Comparison of ENCODE assay signal across 8 cellular contexts in the genomic region with DNA sequence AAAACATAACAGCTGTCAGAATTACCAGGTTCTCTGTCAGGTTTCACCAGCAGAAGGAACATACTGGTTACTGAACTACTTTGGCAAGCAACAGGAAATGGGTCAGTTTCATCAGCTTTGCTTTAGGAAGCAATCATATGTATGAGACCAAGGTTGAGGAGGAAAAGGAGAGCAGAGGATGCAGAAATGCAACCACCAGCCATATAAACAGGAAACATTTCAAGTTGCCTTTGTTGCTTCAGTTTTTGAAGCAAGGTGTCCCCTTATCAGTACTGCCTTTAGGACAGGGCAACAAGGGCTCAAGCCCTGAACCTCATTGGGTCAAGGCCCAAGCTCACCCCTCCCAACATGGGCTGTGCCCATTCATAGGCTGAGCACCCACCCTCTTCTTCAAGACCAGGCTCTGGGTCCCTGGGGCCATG. TPM values are rescaled to one million over a fixed set of nuclear protein-coding genes. Genes with fewer than 3 reads are reported as not detected.
DNase-seq lines count a peak whose midpoint lies in the region; ATAC-seq and TF ChIP-seq lines count a peak whose summit lies in the region.

No MANE protein-coding gene starts in this region.

- H3K27ac Mint-ChIP-seq in activated T-cell treated with anti-CD3 and anti-CD28 coated beads, Interleukin-2, amount 50 U/mL, for 24 hours, result peak overlapping the region; percentile 63
- H3K27ac Mint-ChIP-seq in activated T-helper 2 cell treated with anti-CD3 and anti-CD28 coated beads, Interferon-gamma antibody, Interleukin-2, Interleukin-4, amounts not matched to agents 10 μg/mL and 5 μg/mL and 100 μg/mL, durations not matched to agents 14 hours and 24 hours and 36 hours, result peak overlapping the region; percentile 78

- no peaks in the 10 kb centered on the region for H3K9me3 ChIP-seq in subcutaneous abdominal adipose tissue (ENCODE audit: control insufficient read depth in 5 of 5, low read length in 5 of 5)

- DNase-seq in activated T-cell treated with anti-CD3 and anti-CD28 coated beads, Interleukin-2, amount 50 U/mL, for 24 hours, result no peak
- DNase-seq in activated T-cell treated with anti-CD3 and anti-CD28 coated beads, Interleukin-2, amount 50 U/mL, for 1 hour, result no peak
- DNase-seq in activated T-helper 2 cell treated with anti-CD3 and anti-CD28 coated beads, Interferon-gamma antibody, Interleukin-2, Interleukin-4, amounts not matched to agents 10 μg/mL and 5 μg/mL and 100 μg/mL, durations not matched to agents 14 hours and 24 hours and 36 hours (ENCODE audit: low spot score), result peak; percentile 14
- no peak for DNase-seq in stimulated activated CD4-positive, alpha-beta T cell treated with anti-CD3 and anti-CD28 coated beads, Interleukin-4, amount 100 ng/mL, for 24 hours
- DNase-seq in T1000 (lab: John Stamatoyannopoulos, UW), result no peak
- DNase-seq in foreskin keratinocyte, result no peak

- peaks cover 82% of the 10 kb centered on the region for H3K4me1 Mint-ChIP-seq in activated T-cell treated with anti-CD3 and anti-CD28 coated beads, Interleukin-2, amount 50 U/mL, for 24 hours (ENCODE audit: low read depth)
- peaks cover 70% of the 10 kb centered on the region for H3K4me1 Mint-ChIP-seq in activated T-helper 2 cell treated with anti-CD3 and anti-CD28 coated beads, Interferon-gamma antibody, Interleukin-2, Interleukin-4, amounts not matched to agents 10 μg/mL and 5 μg/mL and 100 μg/mL, durations not matched to agents 14 hours and 24 hours and 36 hours (ENCODE audit: low read depth)

- H3K4me3 ChIP-seq in subcutaneous abdominal adipose tissue (ENCODE audit: low read depth in 1 of 5, low read length in 5 of 5), result no peak overlapping the region

- H3K9me3 Mint-ChIP-seq in activated T-cell treated with anti-CD3 and anti-CD28 coated beads, Interleukin-2, amount 50 U/mL, for 24 hours, result no peaks in the 10 kb centered on the region
- no peaks in the 10 kb centered on the region for H3K9me3 Mint-ChIP-seq in activated T-helper 2 cell treated with anti-CD3 and anti-CD28 coated beads, Interferon-gamma antibody, Interleukin-2, Interleukin-4, amounts not matched to agents 10 μg/mL and 5 μg/mL and 100 μg/mL, durations not matched to agents 14 hours and 24 hours and 36 hours

- peaks cover 0 to 16% (median 6%) of the 10 kb centered on the region in 5 donors for H3K36me3 ChIP-seq in subcutaneous abdominal adipose tissue (ENCODE audit: control insufficient read depth in 5 of 5, insufficient read depth in 5 of 5, low read length in 5 of 5)

- no peaks in the 10 kb centered on the region for H3K27me3 Mint-ChIP-seq in activated T-cell treated with anti-CD3 and anti-CD28 coated beads, Interleukin-2, amount 50 U/mL, for 24 hours
- no peaks in the 10 kb centered on the region for H3K27me3 Mint-ChIP-seq in activated T-helper 2 cell treated with anti-CD3 and anti-CD28 coated beads, Interferon-gamma antibody, Interleukin-2, Interleukin-4, amounts not matched to agents 10 μg/mL and 5 μg/mL and 100 μg/mL, durations not matched to agents 14 hours and 24 hours and 36 hours (ENCODE audit: low read depth)

- H3K27me3 ChIP-seq in subcutaneous abdominal adipose tissue (ENCODE audit: control insufficient read depth in 5 of 5, insufficient read depth in 4 of 5, low read length in 5 of 5) (no peaks in the 10 kb centered on the region), foreskin keratinocyte (no peaks in the 10 kb centered on the region)

- H3K36me3 Mint-ChIP-seq in activated T-cell treated with anti-CD3 and anti-CD28 coated beads, Interleukin-2, amount 50 U/mL, for 24 hours (ENCODE audit: low read depth), result peaks cover 35% of the 10 kb centered on the region
- H3K36me3 Mint-ChIP-seq in activated T-helper 2 cell treated with anti-CD3 and anti-CD28 coated beads, Interferon-gamma antibody, Interleukin-2, Interleukin-4, amounts not matched to agents 10 μg/mL and 5 μg/mL and 100 μg/mL, durations not matched to agents 14 hours and 24 hours and 36 hours (ENCODE audit: low read depth), result peaks cover 55% of the 10 kb centered on the region

- H3K27ac ChIP-seq in subcutaneous abdominal adipose tissue (ENCODE audit: low read depth, low read length), result peak overlapping the region; percentile 6
- H3K27ac ChIP-seq in foreskin keratinocyte, result no peak overlapping the region

- no peak overlapping the region for H3K4me3 Mint-ChIP-seq in activated T-cell treated with anti-CD3 and anti-CD28 coated beads, Interleukin-2, amount 50 U/mL, for 24 hours
- peak overlapping the region; percentile 66 for H3K4me3 Mint-ChIP-seq in activated T-helper 2 cell treated with anti-CD3 and anti-CD28 coated beads, Interferon-gamma antibody, Interleukin-2, Interleukin-4, amounts not matched to agents 10 μg/mL and 5 μg/mL and 100 μg/mL, durations not matched to agents 14 hours and 24 hours and 36 hours (ENCODE audit: low read depth)

- TF ChIP-seq CTCF in foreskin keratinocyte (conservative IDR thresholded peaks at IDR 0.05), result no peak

- intact Hi-C loops in activated T-helper 2 cell treated with anti-CD3 and anti-CD28 coated beads, Interferon-gamma antibody, Interleukin-2, Interleukin-4, amounts not matched to agents 10 μg/mL and 5 μg/mL and 100 μg/mL, durations not matched to agents 14 hours and 24 hours and 36 hours (cut with micrococcal nuclease), result loop anchor here (1.0 kb wide), 1 partner anchor 9 kb away; no protein-coding TSS in a partner anchor

- ATAC-seq in HG03045 (IDR thresholded peaks at IDR 0.05; ENCODE audit: unreplicated experiment) (peak; percentile 77), foreskin keratinocyte (no peak)

- no peak overlapping the region for H3K9ac ChIP-seq in subcutaneous abdominal adipose tissue (ENCODE audit: low read length in 5 of 5)

- peaks cover 2 to 54% (median 39%) of the 10 kb centered on the region in 5 donors for H3K4me1 ChIP-seq in subcutaneous abdominal adipose tissue (ENCODE audit: control insufficient read depth in 5 of 5, insufficient read depth in 5 of 5, low read length in 5 of 5)
- H3K4me1 ChIP-seq in foreskin keratinocyte, result peaks cover 25% of the 10 kb centered on the region

RNA-seq across cellular contexts. Expression of a gene that starts 10.2 kb away (rescaled TPM):
- 27.6 and 27.7 TPM in 2 replicates for total RNA-seq in activated T-helper 2 cell treated with anti-CD3 and anti-CD28 coated beads, Interferon-gamma antibody, Interleukin-2, Interleukin-4, amounts not matched to agents 10 μg/mL and 5 μg/mL and 100 μg/mL, durations not matched to agents 14 hours and 24 hours and 36 hours
- 17.7 and 20.1 TPM in 2 replicates for total RNA-seq in foreskin keratinocyte
- polyA plus RNA-seq in foreskin keratinocyte, result 2.1 and 2.6 TPM in 2 replicates
